Comparison of ENCODE assay signal across 18 cellular contexts in the genomic region with DNA sequence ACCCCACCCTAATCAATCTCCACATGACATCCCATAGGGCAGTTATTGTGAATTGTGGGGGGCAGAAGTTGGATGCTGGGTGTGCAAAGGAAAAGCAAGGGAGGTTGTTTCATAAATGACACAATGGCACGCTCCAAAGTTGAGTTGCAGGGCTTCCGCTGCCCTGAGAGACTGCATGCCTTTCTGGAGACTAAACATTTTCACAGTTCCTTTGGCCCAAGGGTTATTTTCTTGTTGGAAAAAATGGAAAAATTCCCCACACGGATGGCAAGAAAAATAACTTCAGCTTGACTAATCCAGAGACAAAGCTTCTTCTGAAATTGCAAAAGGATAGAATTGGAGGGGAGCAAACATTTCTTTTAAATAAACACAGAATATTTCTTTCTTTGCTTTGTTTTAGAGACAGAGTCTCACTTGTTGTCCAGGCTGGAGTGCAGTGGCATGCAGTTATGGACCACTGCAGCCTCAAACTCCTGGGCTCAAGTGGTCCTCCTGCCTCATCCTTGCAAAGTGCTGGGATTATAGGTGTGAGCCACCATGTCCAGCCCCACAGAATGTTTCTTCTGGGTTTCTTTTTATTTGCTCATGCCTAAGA. TPM values are rescaled to one million over a fixed set of nuclear protein-coding genes. Genes with fewer than 3 reads are reported as not detected.
DNase-seq lines count a peak whose midpoint lies in the region; ATAC-seq, FAIRE-seq and TF ChIP-seq lines count a peak whose summit lies in the region.
"Had no signal": no experiment of that assay in that cellular context is flagged by ENCODE, and none has a peak within 500 bp of the region (broad histone marks: within the 10 kb centered on the region; RNA-seq: fewer than 3 reads in every experiment).

No MANE protein-coding gene starts in this region.

- TF ChIP-seq POLR2A in A549 (IDR thresholded peaks at IDR 0.05; ENCODE audit: low read length), result no peak

- H2AFZ ChIP-seq in GM23248, result peak overlapping the region; percentile 18

- 67% methylated on average over 3 of the region's 3 CpGs for WGBS in A549 (ENCODE audit: missing lambda C conversion rate)
- WGBS in GM23248 (ENCODE audit: low coverage in 1 of 2, low lambda C conversion rate in 2 of 2, missing lambda C conversion rate in 2 of 2), 2 experiments, result 0 to 2% methylated on average over 3 of the region's 3 CpGs

- H3F3A ChIP-seq in GM23248 (ENCODE audit: insufficient read depth), result peaks cover 36% of the 10 kb centered on the region

- H3K9me3 ChIP-seq in A549, result no peaks in the 10 kb centered on the region
- H3K9me3 ChIP-seq in GM23248 (ENCODE audit: low read depth), result no peaks in the 10 kb centered on the region
- H3K9me3 ChIP-seq: thyroid gland had no signal

- no peak for TF ChIP-seq RAD21 in A549 (conservative IDR thresholded peaks at IDR 0.05 in 1 of 2, IDR thresholded peaks at IDR 0.05 in 1 of 2)

- H3K36me3 ChIP-seq in GM23248 (ENCODE audit: low read depth), result no peaks in the 10 kb centered on the region
- H3K36me3 ChIP-seq: thyroid gland had no signal

- no peak for TF ChIP-seq EP300 in A549 (IDR thresholded peaks at IDR 0.05)

- no peaks in the 10 kb centered on the region for H3K79me2 ChIP-seq in GM23248 (ENCODE audit: insufficient read depth)

- POLR2A ChIA-PET in A549 (lab: Yijun Ruan, JAX), result interaction anchor here (0.9 kb wide), 1 partner anchor 19 kb away, joined by 3 read pairs; a partner anchor contains a TSS

- TF ChIP-seq CTCF in A549 (IDR thresholded peaks at IDR 0.05), result no peak
- no peak for TF ChIP-seq CTCF in astrocyte of the spinal cord (IDR thresholded peaks at IDR 0.05; ENCODE audit: low read depth, low read length)

- in situ Hi-C loops in GM23248 (cut with MboI), result no loop called here
- in situ Hi-C loops in astrocyte of the spinal cord (cut with HindIII; ENCODE audit: low sequenced_read_pairs), result no loop called here

- H3K4me3 ChIP-seq in A549 (no peak overlapping the region), GM23248 (peak overlapping the region; percentile 33), astrocyte of the spinal cord (ENCODE audit: low read depth, low read length) (no peak overlapping the region)
- H3K4me3 ChIP-seq: thyroid gland had no signal

- DNase-seq in A549 (ENCODE audit: low read depth in 1 of 2, low spot score in 1 of 2), result no peak
- DNase-seq in GM23248, result peak; percentile 95
- peak; percentile 79 for DNase-seq in astrocyte of the spinal cord (ENCODE audit: low read depth, low spot score)
- peak; percentile 53 for DNase-seq in hepatic stellate cell (ENCODE audit: low spot score)
- no peak for DNase-seq in NCI-H1436 treated with DMSO at 0.1 percent for 48 hours (lab: John Stamatoyannopoulos, UW)
- no peak for DNase-seq in NCI-H510A treated with DMSO at 0.1 percent for 48 hours (lab: John Stamatoyannopoulos, UW)
- DNase-seq: ACHN; activated CD4-positive, alpha-beta T cell treated with anti-CD3 and anti-CD28 coated beads for 4 hours; H7; natural killer cell; NCI-H2171 treated with DMSO at 0.1 percent for 48 hours; NK-92 treated with Interleukin-12 subunit alpha and Interleukin-12 subunit beta, amount 100 ng/mL, for 24 hours; SHP77 treated with DMSO at 0.1 percent for 48 hours; T1000; thyroid gland had no signal

- ATAC-seq in A549 (no peak), HG02973 (IDR thresholded peaks at IDR 0.05; ENCODE audit: unreplicated experiment) (no peak), HG03097 (IDR thresholded peaks at IDR 0.05; ENCODE audit: low FRiP score, unreplicated experiment) (no peak)
- ATAC-seq: activated naive CD4-positive, alpha-beta T cell treated with anti-CD3 and anti-CD28 coated beads, Interleukin-2, amount 50 U/mL, for 72 hours; natural killer cell had no signal

- H3K27me3 ChIP-seq in GM23248 (replicated peaks; ENCODE audit: insufficient read depth), result no peaks in the 10 kb centered on the region
- H3K27me3 ChIP-seq: thyroid gland had no signal

- peak overlapping the region; percentile 20 to 53; a peak in 4 of 6 replicates for H3K27ac ChIP-seq in A549
- H3K27ac ChIP-seq in GM23248, result peak overlapping the region; percentile 92
- H3K27ac ChIP-seq: thyroid gland had no signal

- H3K9ac ChIP-seq in GM23248, result peak overlapping the region; percentile 55

- peaks cover 47% of the 10 kb centered on the region for H3K4me1 ChIP-seq in A549
- peaks cover 59% of the 10 kb centered on the region for H3K4me1 ChIP-seq in GM23248 (ENCODE audit: insufficient read depth)
- H3K4me1 ChIP-seq: thyroid gland had no signal

- peak overlapping the region; percentile 27; the same call in 2 of the 3 replicates for H3K4me2 ChIP-seq in A549
- H3K4me2 ChIP-seq in GM23248 (ENCODE audit: unreplicated experiment), result peak overlapping the region; percentile 79

- H3K9me2 ChIP-seq in GM23248 (ENCODE audit: insufficient read depth), result no peaks in the 10 kb centered on the region

- no peak for FAIRE-seq in A549 (lab: Jason Lieb, UNC)

- no peaks in the 10 kb centered on the region for H4K20me1 ChIP-seq in GM23248 (ENCODE audit: insufficient read depth)

- CTCF ChIA-PET in A549 (lab: Yijun Ruan, JAX), result interaction anchor here (0.7 to 2.1 kb wide), 5 partner anchors 10 to 281 kb away, joined by 3 to 5 read pairs (median 5); a partner anchor contains a TSS

TF ChIP-seq in A549, 52 proteins besides CTCF, POLR2A, EP300 and RAD21:
- TF ChIP-seq, protein P1, sequence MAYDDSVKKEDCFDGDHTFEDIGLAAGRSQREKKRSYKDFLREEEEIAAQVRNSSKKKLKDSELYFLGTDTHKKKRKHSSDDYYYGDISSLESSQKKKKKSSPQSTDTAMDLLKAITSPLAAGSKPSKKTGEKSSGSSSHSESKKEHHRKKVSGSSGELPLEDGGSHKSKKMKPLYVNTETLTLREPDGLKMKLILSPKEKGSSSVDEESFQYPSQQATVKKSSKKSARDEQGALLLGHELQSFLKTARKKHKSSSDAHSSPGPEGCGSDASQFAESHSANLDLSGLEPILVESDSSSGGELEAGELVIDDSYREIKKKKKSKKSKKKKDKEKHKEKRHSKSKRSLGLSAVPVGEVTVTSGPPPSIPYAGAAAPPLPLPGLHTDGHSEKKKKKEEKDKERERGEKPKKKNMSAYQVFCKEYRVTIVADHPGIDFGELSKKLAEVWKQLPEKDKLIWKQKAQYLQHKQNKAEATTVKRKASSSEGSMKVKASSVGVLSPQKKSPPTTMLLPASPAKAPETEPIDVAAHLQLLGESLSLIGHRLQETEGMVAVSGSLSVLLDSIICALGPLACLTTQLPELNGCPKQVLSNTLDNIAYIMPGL (CRISPR knock-in tag; IDR thresholded peaks at IDR 0.05; ENCODE audit: borderline replicate concordance), result no peak
- TF ChIP-seq SMC3 (IDR thresholded peaks at IDR 0.05), result no peak
- no peak for TF ChIP-seq NPAS2 (CRISPR knock-in tag; IDR thresholded peaks at IDR 0.05; ENCODE audit: borderline replicate concordance)
- TF ChIP-seq ZFP36 (IDR thresholded peaks at IDR 0.05; ENCODE audit: borderline replicate concordance, partially characterized antibody), result no peak
- no peak for TF ChIP-seq JUNB (IDR thresholded peaks at IDR 0.05)
- no peak for TF ChIP-seq HDAC2 (IDR thresholded peaks at IDR 0.05)
- TF ChIP-seq TP53 (CRISPR knock-in tag; IDR thresholded peaks at IDR 0.05), result no peak
- TF ChIP-seq TFCP2L1 (CRISPR knock-in tag; IDR thresholded peaks at IDR 0.05), result no peak
- TF ChIP-seq, protein P2, sequence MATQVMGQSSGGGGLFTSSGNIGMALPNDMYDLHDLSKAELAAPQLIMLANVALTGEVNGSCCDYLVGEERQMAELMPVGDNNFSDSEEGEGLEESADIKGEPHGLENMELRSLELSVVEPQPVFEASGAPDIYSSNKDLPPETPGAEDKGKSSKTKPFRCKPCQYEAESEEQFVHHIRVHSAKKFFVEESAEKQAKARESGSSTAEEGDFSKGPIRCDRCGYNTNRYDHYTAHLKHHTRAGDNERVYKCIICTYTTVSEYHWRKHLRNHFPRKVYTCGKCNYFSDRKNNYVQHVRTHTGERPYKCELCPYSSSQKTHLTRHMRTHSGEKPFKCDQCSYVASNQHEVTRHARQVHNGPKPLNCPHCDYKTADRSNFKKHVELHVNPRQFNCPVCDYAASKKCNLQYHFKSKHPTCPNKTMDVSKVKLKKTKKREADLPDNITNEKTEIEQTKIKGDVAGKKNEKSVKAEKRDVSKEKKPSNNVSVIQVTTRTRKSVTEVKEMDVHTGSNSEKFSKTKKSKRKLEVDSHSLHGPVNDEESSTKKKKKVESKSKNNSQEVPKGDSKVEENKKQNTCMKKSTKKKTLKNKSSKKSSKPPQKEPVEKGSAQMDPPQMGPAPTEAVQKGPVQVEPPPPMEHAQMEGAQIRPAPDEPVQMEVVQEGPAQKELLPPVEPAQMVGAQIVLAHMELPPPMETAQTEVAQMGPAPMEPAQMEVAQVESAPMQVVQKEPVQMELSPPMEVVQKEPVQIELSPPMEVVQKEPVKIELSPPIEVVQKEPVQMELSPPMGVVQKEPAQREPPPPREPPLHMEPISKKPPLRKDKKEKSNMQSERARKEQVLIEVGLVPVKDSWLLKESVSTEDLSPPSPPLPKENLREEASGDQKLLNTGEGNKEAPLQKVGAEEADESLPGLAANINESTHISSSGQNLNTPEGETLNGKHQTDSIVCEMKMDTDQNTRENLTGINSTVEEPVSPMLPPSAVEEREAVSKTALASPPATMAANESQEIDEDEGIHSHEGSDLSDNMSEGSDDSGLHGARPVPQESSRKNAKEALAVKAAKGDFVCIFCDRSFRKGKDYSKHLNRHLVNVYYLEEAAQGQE (IDR thresholded peaks at IDR 0.05), result no peak
- TF ChIP-seq CEBPB (IDR thresholded peaks at IDR 0.05), result no peak
- no peak for TF ChIP-seq BHLHE40 (IDR thresholded peaks at IDR 0.05; ENCODE audit: low read depth, low read length)
- TF ChIP-seq, protein P3, sequence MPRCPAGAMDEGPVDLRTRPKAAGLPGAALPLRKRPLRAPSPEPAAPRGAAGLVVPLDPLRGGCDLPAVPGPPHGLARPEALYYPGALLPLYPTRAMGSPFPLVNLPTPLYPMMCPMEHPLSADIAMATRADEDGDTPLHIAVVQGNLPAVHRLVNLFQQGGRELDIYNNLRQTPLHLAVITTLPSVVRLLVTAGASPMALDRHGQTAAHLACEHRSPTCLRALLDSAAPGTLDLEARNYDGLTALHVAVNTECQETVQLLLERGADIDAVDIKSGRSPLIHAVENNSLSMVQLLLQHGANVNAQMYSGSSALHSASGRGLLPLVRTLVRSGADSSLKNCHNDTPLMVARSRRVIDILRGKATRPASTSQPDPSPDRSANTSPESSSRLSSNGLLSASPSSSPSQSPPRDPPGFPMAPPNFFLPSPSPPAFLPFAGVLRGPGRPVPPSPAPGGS (IDR thresholded peaks at IDR 0.05), result no peak
- TF ChIP-seq ZNF302 (CRISPR knock-in tag; IDR thresholded peaks at IDR 0.05), result no peak

RNA-seq across cellular contexts. Expression of a gene that starts 19.1 kb away (rescaled TPM):
- polyA plus RNA-seq in A549 (2011; rRNA removed) (777 and 894 TPM in 2 replicates), A549 (2017; fragmentation: RNase III; extraction: RNeasy Plus Mini Kit Qiagen cat#74134 plus additional on column Dnase treatment) (954 to 1,229 TPM (median 1,043 TPM) in 3 replicates), GM23248 (2016; fragmentation: Nextera tagmentation; extraction: Ambion mirVana) (3,029 and 3,072 TPM in 2 replicates)
- 824 and 915 TPM in 2 replicates for polyA plus RNA-seq in A549 (2012; cell fraction: cytosol; rRNA removed)
- 678 and 876 TPM in 2 replicates for polyA plus RNA-seq in A549 (2012; cell fraction: nucleus; rRNA removed)
- polyA minus RNA-seq in A549 (2011; rRNA and poly(A)+ RNA removed), result 537 and 670 TPM in 2 replicates
- total RNA-seq in GM23248 (2014; rRNA removed; shearing (Covaris generic)), result 1,935 and 2,012 TPM in 2 replicates

Comparison
In these comparisons a context has a peak if more than half of its experiments do, and no peak if none do; other contexts are left out.
1. DNase-seq: peak in GM23248 (single experiment), astrocyte of the spinal cord (single experiment) and hepatic stellate cell (single experiment); none in A549 (0 of 2), NCI-H1436 treated with DMSO at 0.1 percent for 48 hours (single experiment) and NCI-H510A treated with DMSO at 0.1 percent for 48 hours (single experiment).